ENCODE assay signal across 23 cellular contexts in genomic region chr20:17630151-17630805, GRCh38.
"Had no signal": no experiment of that assay in that cellular context is flagged by ENCODE, and none has a peak within 500 bp of the region (broad histone marks: within the 10 kb centered on the region; RNA-seq: fewer than 3 reads in every experiment).

No MANE protein-coding gene starts in this region.

- ATAC-seq: left ventricle myocardium superior had no signal

- H3K4me3 Mint-ChIP-seq: activated naive CD8-positive, alpha-beta T cell treated with anti-CD3 and anti-CD28 coated beads for 36 hours; brain; central memory CD8-positive, alpha-beta T cell; memory B cell; stimulated activated naive CD8-positive, alpha-beta T cell treated with anti-CD3 and anti-CD28 coated beads, Interleukin-15, amount 100 ng/mL, for 72 hours had no signal

- H3K27ac ChIP-seq: prostate gland, right atrium auricular region, skin epidermis, suprapubic skin had no signal

- H3K4me1 ChIP-seq: prostate gland had no signal

- H3K27me3 ChIP-seq: right atrium auricular region, suprapubic skin had no signal

- H3K27me3 Mint-ChIP-seq: activated naive CD8-positive, alpha-beta T cell treated with anti-CD3 and anti-CD28 coated beads for 36 hours; central memory CD8-positive, alpha-beta T cell; memory B cell; stimulated activated naive CD8-positive, alpha-beta T cell treated with anti-CD3 and anti-CD28 coated beads, Interleukin-15, amount 100 ng/mL, for 72 hours had no signal

- H3K9me3 ChIP-seq: prostate gland, right atrium auricular region, suprapubic skin had no signal

- DNase-seq: activated CD4-positive, alpha-beta T cell treated with anti-CD3 and anti-CD28 coated beads, Interleukin-2, amount 50 U/mL, for 1 hour; activated CD8-positive, alpha-beta memory T cell treated with anti-CD3 and anti-CD28 coated beads for 24 hours; activated CD8-positive, alpha-beta memory T cell treated with anti-CD3 and anti-CD28 coated beads, Interleukin-2, amount 50 U/mL, for 48 hours; activated naive CD4-positive, alpha-beta T cell; activated naive CD8-positive, alpha-beta T cell treated with anti-CD3 and anti-CD28 coated beads for 36 hours; amniotic stem cell; head of caudate nucleus; kidney glomerular epithelial cell; stimulated activated CD4-positive, alpha-beta T cell treated with anti-CD3 and anti-CD28 coated beads, Interleukin-15, amount 100 ng/mL, for 24 hours; stimulated activated CD4-positive, alpha-beta T cell treated with anti-CD3 and anti-CD28 coated beads, Interleukin-2, amount 100 ng/mL, for 48 hours; stimulated activated naive CD8-positive, alpha-beta T cell treated with anti-CD3 and anti-CD28 coated beads, Interleukin-15, amount 100 ng/mL, for 72 hours; T-helper 1 cell; T1000; trophoblast cell had no signal

- H3K4me3 ChIP-seq: coronary artery, prostate gland, right atrium auricular region, skin epidermis, suprapubic skin had no signal

- H3K36me3 Mint-ChIP-seq: activated naive CD8-positive, alpha-beta T cell treated with anti-CD3 and anti-CD28 coated beads for 36 hours had no signal

- H3K4me1 Mint-ChIP-seq: activated naive CD8-positive, alpha-beta T cell treated with anti-CD3 and anti-CD28 coated beads for 36 hours; brain; memory B cell; stimulated activated naive CD8-positive, alpha-beta T cell treated with anti-CD3 and anti-CD28 coated beads, Interleukin-15, amount 100 ng/mL, for 72 hours had no signal

- H3K9me3 Mint-ChIP-seq: activated naive CD8-positive, alpha-beta T cell treated with anti-CD3 and anti-CD28 coated beads for 36 hours; brain; central memory CD8-positive, alpha-beta T cell; memory B cell; stimulated activated naive CD8-positive, alpha-beta T cell treated with anti-CD3 and anti-CD28 coated beads, Interleukin-15, amount 100 ng/mL, for 72 hours had no signal

- H3K27ac Mint-ChIP-seq: activated naive CD8-positive, alpha-beta T cell treated with anti-CD3 and anti-CD28 coated beads for 36 hours; brain; memory B cell had no signal
